In genomic region chr2:111975053-111975552, GRCh38 we compare ENCODE assay signal across 9 cellular contexts.
DNase-seq lines count a peak whose midpoint lies in the region; ATAC-seq and TF ChIP-seq lines count a peak whose summit lies in the region.
"Had no signal": no experiment of that assay in that cellular context is flagged by ENCODE, and none has a peak within 500 bp of the region (broad histone marks: within the 10 kb centered on the region; RNA-seq: fewer than 3 reads in every experiment).

No MANE protein-coding gene starts in this region.

- H3K4me1 ChIP-seq in upper lobe of right lung = no peaks in the 10 kb centered on the region

- DNase-seq in HCEC 1CT (peak; percentile 97), SW 1271 (lab: John Stamatoyannopoulos, UW) (peak; percentile 96 to 98), foreskin fibroblast (peak; percentile 94 to 98), upper lobe of right lung (no peak), Kasumi-1 (lab: John Stamatoyannopoulos, UW) (no peak), NOMO-1 treated with dmso at 0.1 percent for 144 hours (lab: John Stamatoyannopoulos, UW; ENCODE audit: unreplicated experiment) (no peak)
- DNase-seq in central memory CD4-positive, alpha-beta T cell = no peak
- DNase-seq: heart left ventricle had no signal

- H3K9me3 ChIP-seq in upper lobe of right lung = peaks cover 7% of the 10 kb centered on the region
- H3K9me3 ChIP-seq: neutrophil had no signal

- H3K4me3 ChIP-seq in foreskin fibroblast (ENCODE audit: low read depth in 1 of 2, low read length in 2 of 2) (no peak overlapping the region), upper lobe of right lung (no peak overlapping the region)
- H3K4me3 ChIP-seq: heart left ventricle had no signal

- peak; percentile 21 for ATAC-seq in upper lobe of right lung
- ATAC-seq: heart left ventricle had no signal

- no peaks in the 10 kb centered on the region for H3K27me3 ChIP-seq in upper lobe of right lung
- H3K27me3 ChIP-seq: heart left ventricle, neutrophil had no signal

- no peak overlapping the region for H3K27ac ChIP-seq in upper lobe of right lung
- H3K27ac ChIP-seq: heart left ventricle, neutrophil had no signal

- no peaks in the 10 kb centered on the region for H3K36me3 ChIP-seq in upper lobe of right lung
- H3K36me3 ChIP-seq: neutrophil had no signal

- no peak for TF ChIP-seq CTCF in foreskin fibroblast (IDR thresholded peaks at IDR 0.05; ENCODE audit: low read depth, low read length)
- TF ChIP-seq CTCF in upper lobe of right lung (IDR thresholded peaks at IDR 0.05) = no peak

- intact Hi-C loops in upper lobe of right lung (cut with DNase I) = no loop called here

Comparison
In these comparisons a context has a peak if more than half of its experiments do, and no peak if none do; other contexts are left out.
1. DNase-seq: peak in HCEC 1CT (single experiment), SW 1271 (2 of 2) and foreskin fibroblast (2 of 2); none in upper lobe of right lung (single experiment), Kasumi-1 (0 of 2), NOMO-1 treated with dmso at 0.1 percent for 144 hours (single experiment) and central memory CD4-positive, alpha-beta T cell (single experiment).